Comparison of ENCODE assay signal across 19 cellular contexts in the genomic region with DNA sequence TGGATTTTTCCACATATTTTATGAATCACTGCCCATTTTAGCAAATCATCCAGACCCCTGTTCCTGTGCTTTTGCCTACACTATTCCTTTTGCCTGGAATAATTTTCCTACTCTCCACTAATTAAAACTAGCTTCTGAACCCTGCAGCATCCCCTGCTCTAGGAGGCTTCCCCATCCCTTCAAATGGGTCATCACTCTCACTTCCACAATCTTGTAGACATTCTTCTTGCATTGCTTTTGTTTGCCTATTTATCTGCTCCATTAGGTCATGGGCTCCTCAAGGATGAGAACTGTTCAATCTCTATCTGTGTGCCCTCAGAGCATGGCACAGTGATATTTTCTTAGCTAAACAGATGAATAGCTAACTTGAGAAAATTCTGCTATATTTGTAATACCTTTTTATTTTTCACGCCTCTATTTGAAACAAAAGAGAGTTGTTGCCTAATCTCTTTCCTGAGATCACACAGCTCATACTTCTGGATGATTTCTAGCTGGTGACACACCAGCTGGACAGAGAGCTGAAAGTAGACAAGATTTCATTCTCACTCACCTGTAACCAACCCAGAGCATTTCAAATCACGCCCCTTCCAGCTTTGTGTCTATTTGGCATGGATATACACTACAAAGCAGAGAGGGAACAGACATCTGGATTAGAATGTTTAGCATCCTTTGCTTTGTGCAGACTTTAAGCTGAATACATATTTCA.
"Had no signal": no experiment of that assay in that cellular context is flagged by ENCODE, and none has a peak within 500 bp of the region (broad histone marks: within the 10 kb centered on the region; RNA-seq: fewer than 3 reads in every experiment).

No MANE protein-coding gene starts in this region.

- H3K4me3 ChIP-seq: coronary artery, left lung, spleen, tibial nerve had no signal

- H3K9me3 Mint-ChIP-seq: nephron had no signal

- DNase-seq: activated CD8-positive, alpha-beta memory T cell treated with anti-CD3 and anti-CD28 coated beads for 24 hours; activated CD8-positive, alpha-beta memory T cell treated with anti-CD3 and anti-CD28 coated beads, Interleukin-2, amount 50 U/mL, for 48 hours; activated gamma-delta T cell treated with Interleukin-2 at 50 U/mL for 16 hours; anterior cingulate cortex; erythroblast; kidney; left lung; midbrain; spleen; stimulated activated CD4-positive, alpha-beta T cell treated with anti-CD3 and anti-CD28 coated beads, Interleukin-4, amount 100 ng/mL, for 4 hours; stimulated activated naive CD4-positive, alpha-beta T cell; substantia nigra had no signal

- H3K27ac Mint-ChIP-seq: brain, nephron had no signal

- H3K79me2 ChIP-seq: parathyroid adenoma had no signal

- H3K9ac ChIP-seq: parathyroid adenoma had no signal

- H3K4me1 ChIP-seq: left lung, parathyroid adenoma had no signal

- H3K36me3 Mint-ChIP-seq: brain had no signal

- H3K27ac ChIP-seq: coronary artery, left lung, parathyroid adenoma, spleen, tibial nerve had no signal

- ATAC-seq: left lung had no signal

- H2AFZ ChIP-seq: parathyroid adenoma had no signal

- H3K27me3 ChIP-seq: left lung, spleen, tibial nerve had no signal

- H3K36me3 ChIP-seq: left lung, spleen, tibial nerve had no signal

- H3K4me1 Mint-ChIP-seq: brain, nephron had no signal

- H3K4me3 Mint-ChIP-seq: brain, nephron had no signal

- FAIRE-seq: frontal cortex, kidney, urothelium cell line had no signal

- H3K27me3 Mint-ChIP-seq: brain had no signal
